ENCODE assay signal across 9 cellular contexts in the genomic region with DNA sequence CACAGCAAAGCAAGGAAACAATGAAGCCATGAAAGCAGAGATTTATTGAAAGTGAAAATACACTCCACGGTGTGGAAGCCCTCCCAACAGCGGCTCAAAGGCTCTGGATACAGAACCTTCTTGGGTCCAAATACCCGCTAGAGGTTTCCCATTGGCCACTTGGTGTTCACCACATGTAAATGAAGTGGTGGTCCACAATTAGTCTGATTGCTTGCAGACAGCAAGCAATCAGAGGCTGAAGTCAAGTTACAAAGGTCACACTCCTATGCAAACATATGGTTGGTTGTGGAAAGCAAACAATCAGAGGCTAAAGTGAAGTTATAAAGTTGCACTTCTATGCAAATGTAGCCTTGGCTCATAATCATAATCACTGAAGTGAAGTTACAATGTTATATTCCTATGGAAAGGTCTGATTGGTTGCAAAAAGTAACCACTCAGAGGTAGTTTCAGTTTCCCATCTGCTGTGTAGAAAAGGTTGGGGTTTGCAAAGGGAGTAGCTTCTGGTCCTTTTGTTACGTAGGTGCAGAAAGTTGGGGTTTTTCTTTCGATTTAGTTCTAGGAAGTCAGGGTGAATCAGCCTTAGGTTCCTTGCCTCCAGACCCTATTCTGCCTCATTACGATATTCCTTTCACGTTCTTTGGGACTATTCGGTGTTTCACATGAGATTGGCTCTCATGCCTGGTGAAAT. TPM values are rescaled to one million over a fixed set of nuclear protein-coding genes. Genes with fewer than 3 reads are reported as not detected.
DNase-seq lines count a peak whose midpoint lies in the region; ATAC-seq, FAIRE-seq and TF ChIP-seq lines count a peak whose summit lies in the region.
"Had no signal": no experiment of that assay in that cellular context is flagged by ENCODE, and none has a peak within 500 bp of the region (broad histone marks: within the 10 kb centered on the region; RNA-seq: fewer than 3 reads in every experiment).

No MANE protein-coding gene starts in this region.

- H3K4me3 Mint-ChIP-seq in CD8-positive, alpha-beta T cell = peak overlapping the region; percentile 83
- H3K4me3 Mint-ChIP-seq in activated T-helper 2 cell treated with anti-CD3 and anti-CD28 coated beads, Interferon-gamma antibody, Interleukin-2, Interleukin-4, amounts not matched to agents 10 μg/mL and 5 μg/mL and 100 μg/mL, durations not matched to agents 14 hours and 24 hours and 36 hours (ENCODE audit: low read depth) = peak overlapping the region; percentile 71

- POLR2A ChIA-PET in CD8-positive, alpha-beta T cell (lab: Charles Lee) = interaction anchor here (0.6 to 1.8 kb wide), 8 partner anchors 9 to 303 kb away, joined by 3 to 21 read pairs (median 4); a partner anchor contains a TSS

- no peaks in the 10 kb centered on the region for H3K36me3 Mint-ChIP-seq in CD8-positive, alpha-beta T cell
- no peaks in the 10 kb centered on the region for H3K36me3 Mint-ChIP-seq in activated T-helper 2 cell treated with anti-CD3 and anti-CD28 coated beads, Interferon-gamma antibody, Interleukin-2, Interleukin-4, amounts not matched to agents 10 μg/mL and 5 μg/mL and 100 μg/mL, durations not matched to agents 14 hours and 24 hours and 36 hours (ENCODE audit: low read depth)

- intact Hi-C loops in CD8-positive, alpha-beta T cell (cut with DNase I, micrococcal nuclease) = loop anchor here (1.0 to 10.0 kb wide), 6 partner anchors 13 to 803 kb away; a partner anchor contains a TSS
- intact Hi-C loops in activated T-helper 2 cell treated with anti-CD3 and anti-CD28 coated beads, Interferon-gamma antibody, Interleukin-2, Interleukin-4, amounts not matched to agents 10 μg/mL and 5 μg/mL and 100 μg/mL, durations not matched to agents 14 hours and 24 hours and 36 hours (cut with micrococcal nuclease) = loop anchor here (1.0 to 2.0 kb wide), 3 partner anchors 13 to 137 kb away; a partner anchor contains a TSS
- intact Hi-C loops in stomach (cut with DNase I; ENCODE audit: low total_unique reads) (no loop called here), kidney (cut with DNase I) (no loop called here)

- H3K27me3 Mint-ChIP-seq in CD8-positive, alpha-beta T cell (ENCODE audit: low read depth) = no peaks in the 10 kb centered on the region
- H3K27me3 Mint-ChIP-seq in activated T-helper 2 cell treated with anti-CD3 and anti-CD28 coated beads, Interferon-gamma antibody, Interleukin-2, Interleukin-4, amounts not matched to agents 10 μg/mL and 5 μg/mL and 100 μg/mL, durations not matched to agents 14 hours and 24 hours and 36 hours (ENCODE audit: low read depth) = no peaks in the 10 kb centered on the region

- peak overlapping the region; percentile 95 for H3K27ac Mint-ChIP-seq in CD8-positive, alpha-beta T cell
- peak overlapping the region; percentile 92 for H3K27ac Mint-ChIP-seq in activated T-helper 2 cell treated with anti-CD3 and anti-CD28 coated beads, Interferon-gamma antibody, Interleukin-2, Interleukin-4, amounts not matched to agents 10 μg/mL and 5 μg/mL and 100 μg/mL, durations not matched to agents 14 hours and 24 hours and 36 hours

- peak in 4 of 7 experiments; percentile 11 to 22 (median 18) for DNase-seq in CD8-positive, alpha-beta T cell
- peak; percentile 37 for DNase-seq in activated T-helper 2 cell treated with anti-CD3 and anti-CD28 coated beads, Interferon-gamma antibody, Interleukin-2, Interleukin-4, amounts not matched to agents 10 μg/mL and 5 μg/mL and 100 μg/mL, durations not matched to agents 14 hours and 24 hours and 36 hours (ENCODE audit: low spot score)
- DNase-seq in stomach = no peak
- DNase-seq in kidney = no peak
- no peak for DNase-seq in midbrain (lab: John Stamatoyannopoulos, UW)
- no peak for DNase-seq in ecto neural progenitor cell (ENCODE audit: low spot score)

- 58 to 66% (median 62%) methylated on average over 8 of the region's 8 CpGs for WGBS in stomach, 5 donors

- FAIRE-seq in kidney (lab: Jason Lieb, UNC) = no peak

- no peak for TF ChIP-seq POLR2A in stomach (IDR thresholded peaks at IDR 0.05)

- H3K27ac ChIP-seq in CD8-positive, alpha-beta T cell (ENCODE audit: low read depth, low read length) = peak overlapping the region; percentile 40
- peak overlapping the region in 4 of 5 donors; percentile 5 to 72 (median 39) for H3K27ac ChIP-seq in stomach
- no peak overlapping the region for H3K27ac ChIP-seq in kidney (ENCODE audit: low read depth in 2 of 2, low read length in 2 of 2)
- H3K27ac ChIP-seq: cardiac muscle cell had no signal

- peaks cover 12% of the 10 kb centered on the region for H3K4me1 ChIP-seq in CD8-positive, alpha-beta T cell (ENCODE audit: insufficient read depth, low read length)
- H3K4me1 ChIP-seq in stomach (peaks cover 0 to 11% (median 0%) of the 10 kb centered on the region in 4 donors), kidney (ENCODE audit: control insufficient read depth in 1 of 2, insufficient read depth in 1 of 2, low read depth in 1 of 2, low read length in 2 of 2) (no peaks in the 10 kb centered on the region)

- H3K4me1 Mint-ChIP-seq in CD8-positive, alpha-beta T cell (ENCODE audit: low read depth) = peaks cover 13% of the 10 kb centered on the region
- H3K4me1 Mint-ChIP-seq in activated T-helper 2 cell treated with anti-CD3 and anti-CD28 coated beads, Interferon-gamma antibody, Interleukin-2, Interleukin-4, amounts not matched to agents 10 μg/mL and 5 μg/mL and 100 μg/mL, durations not matched to agents 14 hours and 24 hours and 36 hours (ENCODE audit: low read depth) = peaks cover 35% of the 10 kb centered on the region

- no peaks in the 10 kb centered on the region for H3K9me3 ChIP-seq in CD8-positive, alpha-beta T cell (ENCODE audit: low read length)
- no peaks in the 10 kb centered on the region for H3K9me3 ChIP-seq in stomach
- no peaks in the 10 kb centered on the region for H3K9me3 ChIP-seq in kidney (ENCODE audit: control insufficient read depth in 1 of 2, low read length in 2 of 2)

- no peaks in the 10 kb centered on the region for H3K9me3 Mint-ChIP-seq in CD8-positive, alpha-beta T cell
- no peaks in the 10 kb centered on the region for H3K9me3 Mint-ChIP-seq in activated T-helper 2 cell treated with anti-CD3 and anti-CD28 coated beads, Interferon-gamma antibody, Interleukin-2, Interleukin-4, amounts not matched to agents 10 μg/mL and 5 μg/mL and 100 μg/mL, durations not matched to agents 14 hours and 24 hours and 36 hours

- H3K4me3 ChIP-seq in CD8-positive, alpha-beta T cell (ENCODE audit: low read depth, low read length) = peak overlapping the region; percentile 32
- H3K4me3 ChIP-seq in stomach (peak overlapping the region in 1 of 4 donors; percentile 27), kidney (ENCODE audit: low read length in 2 of 2) (no peak overlapping the region)
- H3K4me3 ChIP-seq: cardiac muscle cell had no signal

- H3K27me3 ChIP-seq in CD8-positive, alpha-beta T cell (ENCODE audit: insufficient read depth, low read length) = no peaks in the 10 kb centered on the region
- H3K27me3 ChIP-seq in stomach = no peaks in the 10 kb centered on the region
- H3K27me3 ChIP-seq: cardiac muscle cell had no signal

- TF ChIP-seq CTCF in CD8-positive, alpha-beta T cell (IDR thresholded peaks at IDR 0.05) = no peak
- TF ChIP-seq CTCF in stomach (IDR thresholded peaks at IDR 0.05) (no peak), kidney (IDR thresholded peaks at IDR 0.05; ENCODE audit: borderline replicate concordance, extremely low read depth, insufficient read depth) (no peak)

- ATAC-seq in CD8-positive, alpha-beta T cell = peak; percentile 99
- ATAC-seq in GM19372 (IDR thresholded peaks at IDR 0.05; ENCODE audit: low read depth, unreplicated experiment) = peak; percentile 89
- peak; percentile 95 for ATAC-seq in HG03439 (IDR thresholded peaks at IDR 0.05; ENCODE audit: unreplicated experiment)

- no peaks in the 10 kb centered on the region for H3K36me3 ChIP-seq in CD8-positive, alpha-beta T cell (ENCODE audit: insufficient read depth, low read length)
- H3K36me3 ChIP-seq in stomach (no peaks in the 10 kb centered on the region), kidney (ENCODE audit: control insufficient read depth in 1 of 2, insufficient read depth in 2 of 2, low read length in 2 of 2) (no peaks in the 10 kb centered on the region)
- H3K36me3 ChIP-seq: cardiac muscle cell had no signal

- TF ChIP-seq EP300 in stomach (IDR thresholded peaks at IDR 0.05) = no peak

- CTCF ChIA-PET in CD8-positive, alpha-beta T cell (lab: Charles Lee) = interaction anchor here (1.2 to 1.4 kb wide), 3 partner anchors 19 to 21 kb away, joined by 3 to 5 read pairs (median 3); no protein-coding TSS in a partner anchor

- H3K9ac ChIP-seq in kidney (ENCODE audit: low read length in 2 of 2) = no peak overlapping the region

RNA-seq across cellular contexts. Expression of a gene that starts 36.8 kb away (rescaled TPM):
- 10 to 100 TPM; 41.4 to 43.3 TPM for total RNA-seq in CD8-positive, alpha-beta T cell
- 73.1 and 83.5 TPM in 2 replicates for total RNA-seq in activated T-helper 2 cell treated with anti-CD3 and anti-CD28 coated beads, Interferon-gamma antibody, Interleukin-2, Interleukin-4, amounts not matched to agents 10 μg/mL and 5 μg/mL and 100 μg/mL, durations not matched to agents 14 hours and 24 hours and 36 hours
- total RNA-seq in stomach (10 to 100 TPM in 4 of 5 donors, 1 to 10 TPM in 1; 2.3 to 67.6 (median 20.5) TPM), kidney (30.5 TPM)
- polyA plus RNA-seq in stomach (1 to 10 TPM; 4.9 to 6.8 (median 5.7) TPM), kidney (ENCODE audit: insufficient read depth, low read depth, low replicate concordance) (8.8 TPM)

Comparison
In these comparisons a context has a peak if more than half of its experiments do, and no peak if none do; other contexts are left out.
1. DNase-seq: peak in CD8-positive, alpha-beta T cell (4 of 7) and activated T-helper 2 cell treated with anti-CD3 and anti-CD28 coated beads, Interferon-gamma antibody, Interleukin-2, Interleukin-4, amounts not matched to agents 10 μg/mL and 5 μg/mL and 100 μg/mL, durations not matched to agents 14 hours and 24 hours and 36 hours (single experiment); none in stomach (single experiment), kidney (single experiment), midbrain (single experiment) and ecto neural progenitor cell (single experiment).
2. H3K27ac ChIP-seq: peak in CD8-positive, alpha-beta T cell (single experiment) and stomach (4 of 5); none in kidney (0 of 2).
3. intact Hi-C loops: an anchor here in CD8-positive, alpha-beta T cell (1.0 to 10.0 kb wide) and activated T-helper 2 cell treated with anti-CD3 and anti-CD28 coated beads, Interferon-gamma antibody, Interleukin-2, Interleukin-4, amounts not matched to agents 10 μg/mL and 5 μg/mL and 100 μg/mL, durations not matched to agents 14 hours and 24 hours and 36 hours (1.0 to 2.0 kb wide); none called in stomach and kidney.
4. Peak in every context shown above with its lines, with median percentiles within 50 percentile points of each other: ATAC-seq.